Comparison of ENCODE assay signal across 9 cellular contexts in the genomic region with DNA sequence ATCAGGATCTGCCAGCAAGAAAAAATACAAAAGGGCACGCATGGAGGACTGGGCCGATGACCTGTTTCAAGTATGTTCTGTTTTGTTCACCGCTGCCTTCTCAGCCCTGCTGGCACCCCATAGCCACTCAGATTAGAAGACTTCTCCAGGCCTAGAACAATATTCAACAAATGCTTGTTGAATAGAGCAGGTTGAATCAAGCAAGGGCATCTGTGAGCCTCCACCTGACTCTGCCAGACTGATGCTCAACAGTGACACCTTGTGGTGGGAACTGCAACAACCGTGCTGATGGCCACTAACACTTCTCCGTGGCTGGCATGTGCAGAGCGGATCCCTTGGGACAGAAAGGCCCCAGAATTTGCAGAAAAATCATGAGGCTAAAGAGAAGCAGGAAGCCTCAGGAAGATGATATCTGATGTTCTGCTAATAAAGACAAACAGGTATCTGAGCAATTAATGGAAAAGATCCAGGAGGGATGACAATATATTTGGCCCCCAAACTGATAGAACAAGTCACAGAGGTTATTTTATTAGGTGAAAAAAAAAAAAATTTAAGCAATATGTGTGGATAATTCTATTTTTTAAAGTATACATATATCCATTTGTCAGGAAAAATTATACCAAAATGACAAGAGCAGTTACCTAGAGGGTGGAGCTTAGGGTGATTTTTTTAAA.
DNase-seq lines count a peak whose midpoint lies in the region; ATAC-seq and TF ChIP-seq lines count a peak whose summit lies in the region.
"Had no signal": no experiment of that assay in that cellular context is flagged by ENCODE, and none has a peak within 500 bp of the region (broad histone marks: within the 10 kb centered on the region; RNA-seq: fewer than 3 reads in every experiment).

No MANE protein-coding gene starts in this region.

- TF ChIP-seq POLR2A in esophagus squamous epithelium (IDR thresholded peaks at IDR 0.05), result no peak

- 55 to 58% methylated on average over 6 of the region's 6 CpGs for WGBS in esophagus squamous epithelium, 2 donors

- H3K36me3 ChIP-seq in WERI-Rb-1, result no peaks in the 10 kb centered on the region
- no peaks in the 10 kb centered on the region for H3K36me3 ChIP-seq in esophagus squamous epithelium

- POLR2A ChIA-PET in AG04450 (lab: Yijun Ruan, JAX), result no interaction called here

- H3K4me3 ChIP-seq in AG04450 (ENCODE audit: low read depth, low read length) (no peak overlapping the region), WERI-Rb-1 (ENCODE audit: low read depth, low read length) (no peak overlapping the region), esophagus squamous epithelium (no peak overlapping the region)

- H3K9me3 ChIP-seq in AG04450 (ENCODE audit: control insufficient read depth, insufficient read depth, low read length) (peaks cover 3% of the 10 kb centered on the region; the same call in 1 of the 2 replicates), WERI-Rb-1 (ENCODE audit: severe bottlenecking) (no peaks in the 10 kb centered on the region), esophagus squamous epithelium (no peaks in the 10 kb centered on the region)

- intact Hi-C loops in esophagus squamous epithelium (cut with DNase I), result no loop called here

- H3K4me1 ChIP-seq in esophagus squamous epithelium, result peaks cover 0 to 9% (median 0%) of the 10 kb centered on the region in 3 donors

- H3K27ac ChIP-seq in AG04450 (ENCODE audit: low read depth, low read length) (no peak overlapping the region), WERI-Rb-1 (no peak overlapping the region), esophagus squamous epithelium (peak overlapping the region in 1 of 4 donors; percentile 34)

- no peaks in the 10 kb centered on the region for H3K27me3 ChIP-seq in AG04450 (ENCODE audit: control insufficient read depth, insufficient read depth, low read length)
- H3K27me3 ChIP-seq in WERI-Rb-1 (ENCODE audit: insufficient read depth, low read depth, severe bottlenecking), result no peaks in the 10 kb centered on the region
- H3K27me3 ChIP-seq in esophagus squamous epithelium, result peaks cover 0 to 23% (median 0%) of the 10 kb centered on the region in 4 donors

- ATAC-seq in HG03521 (IDR thresholded peaks at IDR 0.05; ENCODE audit: unreplicated experiment), result no peak
- ATAC-seq: effector memory CD8-positive, alpha-beta T cell had no signal

- TF ChIP-seq CTCF in AG04450 (IDR thresholded peaks at IDR 0.05; ENCODE audit: low read depth, low read length), result peak; percentile 62
- peak; percentile 79 for TF ChIP-seq CTCF in GM12872 (IDR thresholded peaks at IDR 0.05; ENCODE audit: insufficient read depth, low read depth, low read length)
- peak; percentile 94 for TF ChIP-seq CTCF in WERI-Rb-1 (IDR thresholded peaks at IDR 0.05; ENCODE audit: low read depth, low read length)
- peak in 5 of 6 experiments; percentile 34 to 71 (median 44) for TF ChIP-seq CTCF in esophagus squamous epithelium (IDR thresholded peaks at IDR 0.05)

- DNase-seq in AG04450 (ENCODE audit: low read depth, low spot score) (no peak), NCI-H1930 (lab: John Stamatoyannopoulos, UW) (peak; percentile 19 to 50), WERI-Rb-1 (peak; percentile 75), esophagus squamous epithelium (lab: John Stamatoyannopoulos, UW) (no peak), renal cortical epithelial cell (ENCODE audit: low read depth) (peak; percentile 59), NCI-H128 (lab: John Stamatoyannopoulos, UW; ENCODE audit: unreplicated experiment) (no peak)

- CTCF ChIA-PET in AG04450 (lab: Charles Lee), result interaction anchor here (0.8 to 1.1 kb wide), 4 partner anchors 16 to 654 kb away, joined by 3 to 6 read pairs (median 3); no protein-coding TSS in a partner anchor

Comparison
In these comparisons a context has a peak if more than half of its experiments do, and no peak if none do; other contexts are left out.
1. DNase-seq: peak in NCI-H1930 (2 of 2), WERI-Rb-1 (single experiment) and renal cortical epithelial cell (single experiment); none in AG04450 (single experiment), esophagus squamous epithelium (single experiment) and NCI-H128 (single experiment).
2. CTCF ChIP-seq: peak in every context shown above with its lines; median percentile 94 in WERI-Rb-1; 79 in GM12872; 62 in AG04450; 44 in esophagus squamous epithelium.